25 cellular contexts compared by ENCODE assay signal in the genomic region with DNA sequence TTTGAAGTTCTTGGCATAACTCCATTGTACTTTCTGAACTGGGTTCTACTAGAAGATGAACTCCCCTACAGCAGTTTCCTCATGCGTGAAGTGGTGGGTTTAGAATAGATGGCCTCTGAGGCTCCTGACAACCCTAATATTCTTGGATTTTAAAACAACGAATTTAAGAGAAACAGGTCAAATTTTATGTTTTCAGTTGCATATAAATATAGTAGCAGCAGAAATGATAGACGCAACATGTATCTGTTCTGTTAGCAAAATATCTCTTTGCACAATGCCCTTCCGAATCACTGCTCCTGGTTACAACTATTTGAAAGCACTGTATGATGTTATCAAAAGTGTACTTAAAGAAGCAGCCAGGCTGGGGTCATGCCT.
"Had no signal": no experiment of that assay in that cellular context is flagged by ENCODE, and none has a peak within 500 bp of the region (broad histone marks: within the 10 kb centered on the region; RNA-seq: fewer than 3 reads in every experiment).

No MANE protein-coding gene starts in this region.

- H3K27ac Mint-ChIP-seq: naive thymus-derived CD8-positive, alpha-beta T cell; nephron; stimulated activated naive B cell treated with anti-CD40 and anti-IgM and Interleukin-4, amounts not matched to agents 10 μg/mL and 1 μg/mL and 100 μg/mL, for 72 hours had no signal

- H3K4me3 Mint-ChIP-seq: naive thymus-derived CD8-positive, alpha-beta T cell; nephron; neural crest cell; stimulated activated naive B cell treated with anti-CD40 and anti-IgM and Interleukin-4, amounts not matched to agents 10 μg/mL and 1 μg/mL and 100 μg/mL, for 72 hours had no signal

- H3K9me3 ChIP-seq: heart right ventricle, lower lobe of right lung, psoas muscle, right lobe of liver, stomach, upper lobe of right lung had no signal

- H3K4me1 ChIP-seq: parathyroid adenoma, psoas muscle, right lobe of liver had no signal

- H3K36me3 ChIP-seq: heart right ventricle, lower lobe of right lung, right lobe of liver, stomach, upper lobe of right lung had no signal

- H3K27me3 ChIP-seq: heart right ventricle, hepatocyte, right lobe of liver, stomach, upper lobe of right lung had no signal

- ATAC-seq: left cardiac atrium; left lobe of liver; lower lobe of right lung; naive thymus-derived CD8-positive, alpha-beta T cell; psoas muscle; right lobe of liver; stimulated activated naive B cell treated with anti-CD40 and anti-IgM and Interleukin-4, amounts not matched to agents 10 μg/mL and 1 μg/mL and 100 μg/mL, for 72 hours; stimulated activated naive CD8-positive, alpha-beta T cell treated with anti-CD3 and anti-CD28 coated beads, Interleukin-15, Interleukin-2, amounts not matched to agents 100 U/mL and 50 U/mL, for 24 hours; upper lobe of right lung had no signal

- H3K36me3 Mint-ChIP-seq: naive thymus-derived CD8-positive, alpha-beta T cell; stimulated activated naive B cell treated with anti-CD40 and anti-IgM and Interleukin-4, amounts not matched to agents 10 μg/mL and 1 μg/mL and 100 μg/mL, for 72 hours had no signal

- H3K4me1 Mint-ChIP-seq: nephron; stimulated activated naive B cell treated with anti-CD40 and anti-IgM and Interleukin-4, amounts not matched to agents 10 μg/mL and 1 μg/mL and 100 μg/mL, for 72 hours had no signal

- H3K4me3 ChIP-seq: heart right ventricle, hepatocyte, lower lobe of right lung, psoas muscle, right lobe of liver, smooth muscle cell, stomach, upper lobe of right lung had no signal

- DNase-seq: heart right ventricle; islet precursor cell; left cardiac atrium; lower lobe of right lung; mammary epithelial cell; mesenchymal stem cell; naive thymus-derived CD8-positive, alpha-beta T cell; nucleus accumbens; psoas muscle; right lobe of liver; stimulated activated CD4-positive, alpha-beta T cell treated with anti-CD3 and anti-CD28 coated beads, Interleukin-1b, Interleukin-23, amount 100 ng/mL, for 48 hours; stimulated activated CD4-positive, alpha-beta T cell treated with anti-CD3 and anti-CD28 coated beads, Interleukin-2, amount 100 ng/mL, for 48 hours; stimulated activated CD4-positive, alpha-beta T cell treated with anti-CD3 and anti-CD28 coated beads, Interleukin-4, amount 100 ng/mL, for 4 hours; stimulated activated CD8-positive, alpha-beta memory T cell treated with anti-CD3 and anti-CD28 coated beads, Interleukin-4, amount 100 ng/mL, for 48 hours; stimulated activated naive B cell treated with anti-CD40 and anti-IgM and Interleukin-4, amounts not matched to agents 10 μg/mL and 1 μg/mL and 100 μg/mL, for 72 hours; stimulated activated naive CD8-positive, alpha-beta T cell treated with anti-CD3 and anti-CD28 coated beads, Interleukin-15, Interleukin-2, amounts not matched to agents 100 U/mL and 50 U/mL, for 24 hours; stomach; trophoblast cell; upper lobe of right lung had no signal

- H3K27ac ChIP-seq: hepatocyte, lower lobe of right lung, parathyroid adenoma, psoas muscle, right lobe of liver, stomach, upper lobe of right lung had no signal
